9 cellular contexts compared by ENCODE assay signal in the genomic region with DNA sequence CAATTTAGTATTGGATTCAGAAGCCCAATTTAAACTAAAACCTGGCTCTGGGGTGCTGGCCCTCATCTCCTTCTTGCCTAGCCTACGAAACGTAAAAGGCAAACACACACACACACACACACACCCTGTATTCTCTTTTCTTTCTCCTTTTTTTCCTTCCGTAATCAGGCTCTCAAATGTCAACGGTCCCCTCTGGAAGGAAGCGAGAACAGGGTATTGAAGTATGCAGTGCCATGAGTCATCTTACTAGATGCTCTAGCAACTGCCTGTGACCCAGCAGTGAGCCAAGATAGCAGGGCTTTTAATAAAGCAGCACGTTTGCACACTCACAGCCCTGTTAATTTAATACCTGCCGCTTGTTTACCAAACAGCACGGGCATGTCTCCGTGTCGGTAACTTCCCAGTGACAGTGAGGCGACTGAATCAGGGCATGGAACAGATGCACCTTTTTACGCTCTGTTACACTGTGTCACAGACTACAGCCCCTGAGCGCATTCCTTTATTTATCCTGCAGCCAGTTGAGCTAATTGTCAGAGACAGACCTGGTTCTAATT.
A peak's percentile ranks its signal among the peaks of the same experiment; 100 is the strongest.
DNase-seq lines count a peak whose midpoint lies in the region; ATAC-seq and TF ChIP-seq lines count a peak whose summit lies in the region.
"Had no signal": no experiment of that assay in that cellular context is flagged by ENCODE, and none has a peak within 500 bp of the region (broad histone marks: within the 10 kb centered on the region; RNA-seq: fewer than 3 reads in every experiment).

No MANE protein-coding gene starts in this region.

- TF ChIP-seq CTCF in MM.1S (IDR thresholded peaks at IDR 0.05; ENCODE audit: low read length), result no peak

- H3K36me3 Mint-ChIP-seq in T-cell, result no peaks in the 10 kb centered on the region

- DNase-seq in EL (peak; percentile 86), NCI-H460 (ENCODE audit: extremely low read depth, low read depth) (peak; percentile 46), fibroblast of gingiva (ENCODE audit: low read depth) (peak; percentile 84), pons (ENCODE audit: low spot score) (peak; percentile 3), MM.1S (no peak), T-cell (no peak)

- no peak overlapping the region for H3K4me3 Mint-ChIP-seq in T-cell

- no peak overlapping the region for H3K4me2 ChIP-seq in MM.1S (ENCODE audit: low read depth, low read length)

- no peaks in the 10 kb centered on the region for H3K4me1 ChIP-seq in MM.1S (ENCODE audit: low read length)

- CTCF ChIA-PET in T-cell (lab: Charles Lee), result no interaction called here

- no peaks in the 10 kb centered on the region for H3K27me3 Mint-ChIP-seq in T-cell

- no peaks in the 10 kb centered on the region for H3K4me1 Mint-ChIP-seq in T-cell

- peaks cover 2 to 13% (median 4%) of the 10 kb centered on the region in 3 donors for H3K9me3 Mint-ChIP-seq in T-cell

- no peak overlapping the region for H2AFZ ChIP-seq in MM.1S (ENCODE audit: low read length)

- POLR2A ChIA-PET in T-cell (lab: Charles Lee), result no interaction called here

- ATAC-seq in HG03457 (IDR thresholded peaks at IDR 0.05; ENCODE audit: unreplicated experiment) (no peak), T-cell (replicated peaks in 1 of 4) (no peak), GM18907 (IDR thresholded peaks at IDR 0.05; ENCODE audit: unreplicated experiment) (no peak)

- H3K36me3 ChIP-seq in MM.1S (replicated peaks; ENCODE audit: insufficient read depth, low read length), result no peaks in the 10 kb centered on the region
- H3K36me3 ChIP-seq: neutrophil had no signal

- no peaks in the 10 kb centered on the region for H3K79me2 ChIP-seq in MM.1S (ENCODE audit: low read length)

- H3F3A ChIP-seq in MM.1S (ENCODE audit: insufficient read depth, low read length), result no peaks in the 10 kb centered on the region

- H3K9ac ChIP-seq in MM.1S (ENCODE audit: low read length), result no peak overlapping the region

- H3K27ac Mint-ChIP-seq in T-cell, result no peak overlapping the region

- H4K20me1 ChIP-seq in MM.1S (ENCODE audit: insufficient read depth, low read length), result no peaks in the 10 kb centered on the region

- H3K9me2 ChIP-seq in MM.1S (replicated peaks; ENCODE audit: insufficient read depth, low read length), result no peaks in the 10 kb centered on the region

- no peak overlapping the region for H3K4me3 ChIP-seq in MM.1S (ENCODE audit: low read length)

- H3K9me3 ChIP-seq in MM.1S (replicated peaks; ENCODE audit: insufficient read depth, low read length), result no peaks in the 10 kb centered on the region
- H3K9me3 ChIP-seq: neutrophil had no signal

- H3K27me3 ChIP-seq in MM.1S (replicated peaks; ENCODE audit: insufficient read depth, low read length), result no peaks in the 10 kb centered on the region
- H3K27me3 ChIP-seq: neutrophil had no signal

- H3K27ac ChIP-seq in MM.1S (ENCODE audit: low read length), result no peak overlapping the region
- H3K27ac ChIP-seq: neutrophil had no signal

Comparison
In these comparisons a context has a peak if more than half of its experiments do, and no peak if none do; other contexts are left out.
1. DNase-seq: peak in EL (single experiment), NCI-H460 (single experiment), fibroblast of gingiva (single experiment) and pons (single experiment); none in MM.1S (single experiment) and T-cell (0 of 34).